ENCODE assay signal across 39 cellular contexts in the genomic region with DNA sequence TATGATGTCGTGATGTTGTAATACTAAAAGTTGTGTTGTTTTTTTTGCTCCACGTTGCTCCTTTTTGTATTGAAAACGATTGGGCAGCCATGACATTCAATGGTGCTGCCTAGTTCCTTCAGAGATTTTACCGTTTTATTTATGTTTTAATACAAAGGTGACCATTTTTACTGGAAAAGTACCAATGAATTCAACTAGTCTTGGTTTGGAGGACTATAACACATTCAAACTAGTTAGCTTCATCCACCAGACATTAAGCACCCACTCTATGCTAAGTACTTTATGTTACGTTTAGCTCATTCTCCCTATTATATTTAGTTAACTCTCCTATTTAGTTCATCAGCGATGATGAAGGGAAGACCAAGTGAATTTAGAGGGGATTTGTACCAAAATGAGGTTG.
"Had no signal": no experiment of that assay in that cellular context is flagged by ENCODE, and none has a peak within 500 bp of the region (broad histone marks: within the 10 kb centered on the region; RNA-seq: fewer than 3 reads in every experiment).

No MANE protein-coding gene starts in this region.

- ATAC-seq: activated CD8-positive, alpha-beta T cell treated with anti-CD3 and anti-CD28 coated beads for 36 hours; activated naive CD8-positive, alpha-beta T cell treated with anti-CD3 and anti-CD28 coated beads, Interleukin-2, amount 50 U/mL, for 24 hours; activated T-cell treated with anti-CD3 and anti-CD28 coated beads, Interleukin-2, amount 50 U/mL, for 4 hours; activated T-cell treated with anti-CD3 and anti-CD28 coated beads, Interleukin-2, amount 50 U/mL, for 72 hours had no signal

- H3K27ac Mint-ChIP-seq: activated B cell treated with CpG ODN at 0.5 μM for 24 hours; activated CD4-positive, alpha-beta memory T cell treated with anti-CD3 and anti-CD28 coated beads for 36 hours; activated CD4-positive, alpha-beta T cell treated with anti-CD3 and anti-CD28 coated beads, Interleukin-2, amount 10 ng/mL, durations not matched to agents 24 days and 14 days; activated CD8-positive, alpha-beta T cell treated with anti-CD3 and anti-CD28 coated beads for 36 hours; activated naive CD4-positive, alpha-beta T cell treated with anti-CD3 and anti-CD28 coated beads, Interleukin-2, amount 10 ng/mL, durations not matched to agents 7 days and 5 days; activated naive CD4-positive, alpha-beta T cell treated with anti-CD3 and anti-CD28 coated beads, Interleukin-2, amount 50 U/mL, for 24 hours; activated naive CD8-positive, alpha-beta T cell; activated naive CD8-positive, alpha-beta T cell treated with anti-CD3 and anti-CD28 coated beads, Interleukin-2, amount 10 ng/mL, durations not matched to agents 7 days and 5 days; activated naive CD8-positive, alpha-beta T cell treated with anti-CD3 and anti-CD28 coated beads, Interleukin-2, amount 50 U/mL, for 24 hours; activated T-cell treated with anti-CD3 and anti-CD28 coated beads, Interleukin-2, amount 50 U/mL, for 72 hours; activated T-helper 1 cell treated with anti-CD3 and anti-CD28 coated beads, Interleukin-12 subunit alpha, Interleukin-12 subunit beta, Interleukin-2, Interleukin-4 antibody, amounts not matched to agents 30 ng/mL and 10 ng/mL and 1 ng/mL, durations not matched to agents 14 hours and 24 hours and 36 hours; activated T-helper 2 cell treated with anti-CD3 and anti-CD28 coated beads, Interferon-gamma antibody, Interleukin-2, Interleukin-4, amounts not matched to agents 10 μg/mL and 5 μg/mL and 100 μg/mL, durations not matched to agents 14 hours and 24 hours and 36 hours; brain; T-helper 1 cell treated with Interleukin-12 subunit alpha and Interleukin-12 subunit beta and Interleukin-4 antibody, amounts not matched to agents 30 μg/mL and 1 μg/mL, for 36 hours; T-helper 2 cell treated with Interferon-gamma antibody and Interleukin-4, amounts not matched to agents 5 μg/mL and 100 μg/mL, for 36 hours had no signal

- FAIRE-seq: bronchial epithelial cell, TTC549 had no signal

- H3K9me3 ChIP-seq: ascending aorta had no signal

- H3K4me3 Mint-ChIP-seq: activated B cell treated with CpG ODN at 0.5 μM for 24 hours; activated CD4-positive, alpha-beta memory T cell treated with anti-CD3 and anti-CD28 coated beads for 36 hours; activated CD4-positive, alpha-beta T cell treated with anti-CD3 and anti-CD28 coated beads, Interleukin-2, amount 10 ng/mL, durations not matched to agents 24 days and 14 days; activated CD8-positive, alpha-beta T cell treated with anti-CD3 and anti-CD28 coated beads for 36 hours; activated naive CD4-positive, alpha-beta T cell treated with anti-CD3 and anti-CD28 coated beads, Interleukin-2, amount 10 ng/mL, durations not matched to agents 7 days and 5 days; activated naive CD4-positive, alpha-beta T cell treated with anti-CD3 and anti-CD28 coated beads, Interleukin-2, amount 50 U/mL, for 24 hours; activated naive CD8-positive, alpha-beta T cell; activated naive CD8-positive, alpha-beta T cell treated with anti-CD3 and anti-CD28 coated beads, Interleukin-2, amount 10 ng/mL, durations not matched to agents 7 days and 5 days; activated naive CD8-positive, alpha-beta T cell treated with anti-CD3 and anti-CD28 coated beads, Interleukin-2, amount 50 U/mL, for 24 hours; activated T-cell treated with anti-CD3 and anti-CD28 coated beads, Interleukin-2, amount 50 U/mL, for 4 hours; activated T-cell treated with anti-CD3 and anti-CD28 coated beads, Interleukin-2, amount 50 U/mL, for 72 hours; activated T-helper 1 cell treated with anti-CD3 and anti-CD28 coated beads, Interleukin-12 subunit alpha, Interleukin-12 subunit beta, Interleukin-2, Interleukin-4 antibody, amounts not matched to agents 30 ng/mL and 10 ng/mL and 1 ng/mL, durations not matched to agents 14 hours and 24 hours and 36 hours; brain; central memory CD8-positive, alpha-beta T cell; T-helper 1 cell treated with Interleukin-12 subunit alpha and Interleukin-12 subunit beta and Interleukin-4 antibody, amounts not matched to agents 30 μg/mL and 1 μg/mL, for 36 hours; T-helper 2 cell treated with Interferon-gamma antibody and Interleukin-4, amounts not matched to agents 5 μg/mL and 100 μg/mL, for 36 hours had no signal

- H3K4me3 ChIP-seq: ascending aorta, cardiac muscle cell had no signal

- H3K27ac ChIP-seq: ascending aorta, cardiac muscle cell, VCaP had no signal

- H3K36me3 ChIP-seq: ascending aorta, cardiac muscle cell had no signal

- H3K36me3 Mint-ChIP-seq: activated naive CD4-positive, alpha-beta T cell treated with anti-CD3 and anti-CD28 coated beads, Interleukin-2, amount 10 ng/mL, durations not matched to agents 7 days and 5 days; brain had no signal

- H3K9me3 Mint-ChIP-seq: activated CD4-positive, alpha-beta memory T cell treated with anti-CD3 and anti-CD28 coated beads for 36 hours; activated CD4-positive, alpha-beta T cell treated with anti-CD3 and anti-CD28 coated beads, Interleukin-2, amount 10 ng/mL, durations not matched to agents 24 days and 14 days; activated naive CD4-positive, alpha-beta T cell treated with anti-CD3 and anti-CD28 coated beads, Interleukin-2, amount 10 ng/mL, durations not matched to agents 7 days and 5 days; activated naive CD4-positive, alpha-beta T cell treated with anti-CD3 and anti-CD28 coated beads, Interleukin-2, amount 50 U/mL, for 24 hours; activated naive CD8-positive, alpha-beta T cell treated with anti-CD3 and anti-CD28 coated beads, Interleukin-2, amount 10 ng/mL, durations not matched to agents 7 days and 5 days; activated naive CD8-positive, alpha-beta T cell treated with anti-CD3 and anti-CD28 coated beads, Interleukin-2, amount 50 U/mL, for 24 hours; activated T-cell treated with anti-CD3 and anti-CD28 coated beads, Interleukin-2, amount 50 U/mL, for 4 hours; activated T-helper 1 cell treated with anti-CD3 and anti-CD28 coated beads, Interleukin-12 subunit alpha, Interleukin-12 subunit beta, Interleukin-2, Interleukin-4 antibody, amounts not matched to agents 30 ng/mL and 10 ng/mL and 1 ng/mL, durations not matched to agents 14 hours and 24 hours and 36 hours; central memory CD8-positive, alpha-beta T cell; T-helper 1 cell treated with Interleukin-12 subunit alpha and Interleukin-12 subunit beta and Interleukin-4 antibody, amounts not matched to agents 30 μg/mL and 1 μg/mL, for 36 hours; T-helper 2 cell treated with Interferon-gamma antibody and Interleukin-4, amounts not matched to agents 5 μg/mL and 100 μg/mL, for 36 hours had no signal

- H3K27me3 Mint-ChIP-seq: activated B cell treated with CpG ODN at 0.5 μM for 24 hours; activated CD4-positive, alpha-beta memory T cell treated with anti-CD3 and anti-CD28 coated beads for 36 hours; activated CD4-positive, alpha-beta T cell treated with anti-CD3 and anti-CD28 coated beads, Interleukin-2, amount 10 ng/mL, durations not matched to agents 24 days and 14 days; activated CD8-positive, alpha-beta T cell treated with anti-CD3 and anti-CD28 coated beads for 36 hours; activated naive CD4-positive, alpha-beta T cell treated with anti-CD3 and anti-CD28 coated beads, Interleukin-2, amount 10 ng/mL, durations not matched to agents 7 days and 5 days; activated naive CD4-positive, alpha-beta T cell treated with anti-CD3 and anti-CD28 coated beads, Interleukin-2, amount 50 U/mL, for 24 hours; activated naive CD8-positive, alpha-beta T cell; activated naive CD8-positive, alpha-beta T cell treated with anti-CD3 and anti-CD28 coated beads, Interleukin-2, amount 10 ng/mL, durations not matched to agents 7 days and 5 days; activated naive CD8-positive, alpha-beta T cell treated with anti-CD3 and anti-CD28 coated beads, Interleukin-2, amount 50 U/mL, for 24 hours; central memory CD8-positive, alpha-beta T cell had no signal

- DNase-seq: activated B cell treated with CpG ODN at 0.5 μM for 24 hours; activated CD4-positive, alpha-beta memory T cell treated with anti-CD3 and anti-CD28 coated beads for 36 hours; activated CD4-positive, alpha-beta T cell treated with anti-CD3 and anti-CD28 coated beads for 4 hours; activated CD4-positive, alpha-beta T cell treated with anti-CD3 and anti-CD28 coated beads, Interleukin-2, amount 10 ng/mL, durations not matched to agents 24 days and 14 days; activated CD4-positive, alpha-beta T cell treated with anti-CD3 and anti-CD28 coated beads, Interleukin-2, amount 50 U/mL, for 1 hour; activated CD4-positive, alpha-beta T cell treated with anti-CD3 and anti-CD28 coated beads, Interleukin-2, amount 50 U/mL, for 4 hours; activated CD4-positive, CD25-positive, alpha-beta regulatory T cell treated with anti-CD3 and anti-CD28 coated beads, Interleukin-2, amount 50 U/mL, for 72 hours; activated CD8-positive, alpha-beta memory T cell treated with anti-CD3 and anti-CD28 coated beads, Interleukin-2, amount 50 U/mL, for 4 hours; activated CD8-positive, alpha-beta T cell treated with anti-CD3 and anti-CD28 coated beads for 36 hours; activated effector memory CD4-positive, alpha-beta T cell treated with Interleukin-2 at 50 U/mL for 16 hours; activated gamma-delta T cell; activated naive CD4-positive, alpha-beta T cell treated with anti-CD3 and anti-CD28 coated beads, Interleukin-2, amount 10 ng/mL, durations not matched to agents 7 days and 5 days; activated naive CD4-positive, alpha-beta T cell treated with Interleukin-2 at 50 U/mL for 16 hours; activated naive CD8-positive, alpha-beta T cell treated with anti-CD3 and anti-CD28 coated beads, Interleukin-2, amount 10 ng/mL, durations not matched to agents 7 days and 5 days; activated naive CD8-positive, alpha-beta T cell treated with anti-CD3 and anti-CD28 coated beads, Interleukin-2, amount 50 U/mL, for 24 hours; activated T-cell treated with anti-CD3 and anti-CD28 coated beads for 4 hours; activated T-cell treated with anti-CD3 and anti-CD28 coated beads, Interleukin-2, amount 50 U/mL, for 1 hour; activated T-cell treated with anti-CD3 and anti-CD28 coated beads, Interleukin-2, amount 50 U/mL, for 4 hours; activated T-cell treated with anti-CD3 and anti-CD28 coated beads, Interleukin-2, amount 50 U/mL, for 72 hours; amygdala; anterior cingulate cortex; caudate nucleus; cerebellar nuclear complex; T-helper 1 cell; T-helper 2 cell; T-helper 9 cell had no signal

- H3K27me3 ChIP-seq: ascending aorta, cardiac muscle cell had no signal
